Comparison of ENCODE assay signal across 1 cellular context in genomic region chr1:184036517-184036949, GRCh38.
A peak's percentile ranks its signal among the peaks of the same experiment; 100 is the strongest.
TF ChIP-seq lines count a peak whose summit lies in the region.

No MANE protein-coding gene starts in this region.

TF ChIP-seq in K562, 482 proteins besides CTCF, POLR2A, EP300 and RAD21 (continued from another document):
- TF ChIP-seq CEBPG (CRISPR knock-in tag; IDR thresholded peaks at IDR 0.05) (peak; percentile 3; the same call in 1 of the 2 replicates), CEBPG (tag; conservative IDR thresholded peaks at IDR 0.05 in 1 of 2, IDR thresholded peaks at IDR 0.05 in 1 of 2) (no peak), NCOR1 (IDR thresholded peaks at IDR 0.05) (no peak), GTF2A2 (tag; IDR thresholded peaks at IDR 0.05) (no peak), SMARCA4 (IDR thresholded peaks at IDR 0.05) (no peak), ELF4 (CRISPR knock-in tag; IDR thresholded peaks at IDR 0.05) (no peak), AFF4 (CRISPR knock-in tag; IDR thresholded peaks at IDR 0.05) (0 out of 2 replicates have a peak, but pooled peaks have one; percentile 32), ZBTB40 (IDR thresholded peaks at IDR 0.05) (no peak), ZBTB40 (CRISPR knock-in tag; IDR thresholded peaks at IDR 0.05) (no peak), MAZ (CRISPR knock-in tag; conservative IDR thresholded peaks at IDR 0.05 in 1 of 2, IDR thresholded peaks at IDR 0.05 in 1 of 2) (0 out of 4 replicates have a peak, but pooled peaks of 1 of the 2 experiments have one; percentile 33), ZNF232 (CRISPR knock-in tag; IDR thresholded peaks at IDR 0.05) (0 out of 2 replicates have a peak, but pooled peaks have one; percentile 78), ZFX (CRISPR knock-in tag; IDR thresholded peaks at IDR 0.05) (peak; percentile 59; the same call in 1 of the 2 replicates), MYC (IDR thresholded peaks at IDR 0.05; ENCODE audit: low read depth, low read length) (peak; percentile 59), MYC (CRISPR knock-in tag; IDR thresholded peaks at IDR 0.05; ENCODE audit: borderline replicate concordance, low read depth) (0 out of 2 replicates have a peak, but pooled peaks have one; percentile 51), ZNF239 (CRISPR knock-in tag; IDR thresholded peaks at IDR 0.05) (no peak), EHMT2 (IDR thresholded peaks at IDR 0.05) (no peak), ASH1L (IDR thresholded peaks at IDR 0.05; ENCODE audit: borderline replicate concordance, low read depth, partially characterized antibody) (no peak), ZNF561 (CRISPR knock-in tag; conservative IDR thresholded peaks at IDR 0.05) (no peak), RBM22 (IDR thresholded peaks at IDR 0.05; ENCODE audit: low read depth, low read length, poor library complexity, severe bottlenecking) (no peak), ZSCAN29 (IDR thresholded peaks at IDR 0.05) (0 out of 2 replicates have a peak, but pooled peaks have one; percentile 28), POLR2G (IDR thresholded peaks at IDR 0.05; ENCODE audit: low read depth, low read length) (peak; percentile 76), CBFA2T3 (IDR thresholded peaks at IDR 0.05) (no peak)
